In the genomic region with DNA sequence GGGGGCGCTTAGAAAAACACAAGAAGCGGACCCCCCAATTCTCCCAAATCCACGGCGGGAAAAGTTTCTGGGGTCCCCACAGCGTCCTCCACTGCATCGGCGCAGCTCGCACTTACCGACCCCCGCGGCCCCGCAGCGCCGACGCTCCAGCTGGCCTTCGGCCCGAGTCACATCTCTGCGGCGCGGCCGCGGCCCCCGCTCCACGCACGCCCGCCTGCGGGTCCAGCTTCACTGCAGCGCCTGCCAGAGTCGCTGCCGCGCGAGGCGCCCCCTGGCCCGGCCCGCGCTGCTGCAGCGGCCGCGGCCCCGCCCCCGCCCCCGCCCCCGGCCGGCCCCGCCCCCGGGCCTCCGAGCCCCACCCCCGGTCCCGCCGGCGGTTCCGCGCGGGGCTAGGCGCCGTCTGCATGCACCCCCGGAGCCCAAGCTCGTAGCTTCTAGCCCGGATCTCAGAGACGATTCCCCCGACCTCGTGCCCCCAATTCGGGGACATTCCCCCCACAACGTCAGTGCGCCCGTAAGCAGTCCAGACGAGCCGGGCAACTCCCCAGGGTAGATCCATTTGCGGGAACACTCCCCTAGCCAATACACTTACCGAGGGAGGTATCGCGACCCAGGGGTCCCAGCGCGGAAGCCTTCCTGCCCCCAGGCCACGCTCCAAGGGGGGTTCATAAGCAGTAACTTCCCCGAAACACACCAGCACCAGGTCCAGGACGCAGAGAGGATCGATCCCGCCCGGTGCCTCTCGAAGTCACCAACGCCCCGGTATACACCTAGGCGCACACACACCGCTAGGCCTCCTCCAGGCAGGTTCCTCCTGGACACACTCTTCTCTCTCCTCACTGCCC, we compare ENCODE assay signal across 1 cellular context.
TF ChIP-seq lines count a peak whose summit lies in the region.

A gene with protein sequence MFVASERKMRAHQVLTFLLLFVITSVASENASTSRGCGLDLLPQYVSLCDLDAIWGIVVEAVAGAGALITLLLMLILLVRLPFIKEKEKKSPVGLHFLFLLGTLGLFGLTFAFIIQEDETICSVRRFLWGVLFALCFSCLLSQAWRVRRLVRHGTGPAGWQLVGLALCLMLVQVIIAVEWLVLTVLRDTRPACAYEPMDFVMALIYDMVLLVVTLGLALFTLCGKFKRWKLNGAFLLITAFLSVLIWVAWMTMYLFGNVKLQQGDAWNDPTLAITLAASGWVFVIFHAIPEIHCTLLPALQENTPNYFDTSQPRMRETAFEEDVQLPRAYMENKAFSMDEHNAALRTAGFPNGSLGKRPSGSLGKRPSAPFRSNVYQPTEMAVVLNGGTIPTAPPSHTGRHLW (minus strand): TSS at position 238 of the 845 bp plus-strand sequence. CDS start 12,003 bp downstream, outside the sequence.

TF ChIP-seq in HepG2, 621 proteins besides CTCF, POLR2A, EP300 and RAD21 (continued from another document):
- TF ChIP-seq, protein P1, sequence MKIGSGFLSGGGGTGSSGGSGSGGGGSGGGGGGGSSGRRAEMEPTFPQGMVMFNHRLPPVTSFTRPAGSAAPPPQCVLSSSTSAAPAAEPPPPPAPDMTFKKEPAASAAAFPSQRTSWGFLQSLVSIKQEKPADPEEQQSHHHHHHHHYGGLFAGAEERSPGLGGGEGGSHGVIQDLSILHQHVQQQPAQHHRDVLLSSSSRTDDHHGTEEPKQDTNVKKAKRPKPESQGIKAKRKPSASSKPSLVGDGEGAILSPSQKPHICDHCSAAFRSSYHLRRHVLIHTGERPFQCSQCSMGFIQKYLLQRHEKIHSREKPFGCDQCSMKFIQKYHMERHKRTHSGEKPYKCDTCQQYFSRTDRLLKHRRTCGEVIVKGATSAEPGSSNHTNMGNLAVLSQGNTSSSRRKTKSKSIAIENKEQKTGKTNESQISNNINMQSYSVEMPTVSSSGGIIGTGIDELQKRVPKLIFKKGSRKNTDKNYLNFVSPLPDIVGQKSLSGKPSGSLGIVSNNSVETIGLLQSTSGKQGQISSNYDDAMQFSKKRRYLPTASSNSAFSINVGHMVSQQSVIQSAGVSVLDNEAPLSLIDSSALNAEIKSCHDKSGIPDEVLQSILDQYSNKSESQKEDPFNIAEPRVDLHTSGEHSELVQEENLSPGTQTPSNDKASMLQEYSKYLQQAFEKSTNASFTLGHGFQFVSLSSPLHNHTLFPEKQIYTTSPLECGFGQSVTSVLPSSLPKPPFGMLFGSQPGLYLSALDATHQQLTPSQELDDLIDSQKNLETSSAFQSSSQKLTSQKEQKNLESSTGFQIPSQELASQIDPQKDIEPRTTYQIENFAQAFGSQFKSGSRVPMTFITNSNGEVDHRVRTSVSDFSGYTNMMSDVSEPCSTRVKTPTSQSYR (CRISPR knock-in tag; IDR thresholded peaks at IDR 0.05; ENCODE audit: borderline replicate concordance) = no peak
- TF ChIP-seq ZNF773 (CRISPR knock-in tag; IDR thresholded peaks at IDR 0.05; ENCODE audit: borderline replicate concordance) (no peak), PRPF4 (IDR thresholded peaks at IDR 0.05; ENCODE audit: low read depth, low read length, poor library complexity, severe bottlenecking) (no peak), ZNF615 (CRISPR knock-in tag; IDR thresholded peaks at IDR 0.05; ENCODE audit: borderline replicate concordance) (no peak), RFX1 (IDR thresholded peaks at IDR 0.05) (no peak), KLF13 (CRISPR knock-in tag; IDR thresholded peaks at IDR 0.05) (no peak)
